In the genomic region with DNA sequence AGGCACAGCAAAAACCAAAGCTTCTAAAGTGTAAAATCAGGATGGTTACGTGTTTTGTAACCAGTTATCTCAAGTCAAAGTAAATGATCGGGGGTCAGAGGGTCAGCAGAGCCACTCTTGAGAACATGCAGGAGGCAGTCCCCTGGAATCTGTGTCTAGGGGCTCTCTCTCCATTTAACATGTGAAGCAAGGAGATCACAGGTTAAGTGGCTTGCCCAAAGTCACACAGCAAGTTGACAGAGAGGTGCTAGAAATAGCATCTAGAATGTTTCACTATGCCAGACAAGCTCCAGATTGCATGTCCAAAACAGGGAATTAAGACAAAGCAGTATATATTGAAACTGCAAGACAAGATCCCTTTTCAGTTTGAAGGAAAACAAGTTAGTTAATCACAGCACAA, we compare ENCODE assay signal across 19 cellular contexts. TPM values are rescaled to one million over a fixed set of nuclear protein-coding genes. Genes with fewer than 3 reads are reported as not detected.
DNase-seq lines count a peak whose midpoint lies in the region; ATAC-seq and TF ChIP-seq lines count a peak whose summit lies in the region.
"Had no signal": no experiment of that assay in that cellular context is flagged by ENCODE, and none has a peak within 500 bp of the region (broad histone marks: within the 10 kb centered on the region; RNA-seq: fewer than 3 reads in every experiment).

No MANE protein-coding gene starts in this region.

- no peak overlapping the region for H2AFZ ChIP-seq in MM.1S (ENCODE audit: low read length)

- H3K4me3 Mint-ChIP-seq in progenitor cell of endocrine pancreas (ENCODE audit: low read depth): no peak overlapping the region
- H3K4me3 Mint-ChIP-seq: activated CD4-positive, alpha-beta memory T cell treated with anti-CD3 and anti-CD28 coated beads for 36 hours; activated T-cell treated with anti-CD3 and anti-CD28 coated beads, Interleukin-2, amount 50 U/mL, for 72 hours had no signal

- H3K36me3 Mint-ChIP-seq in progenitor cell of endocrine pancreas (ENCODE audit: insufficient read depth): peaks cover 15% of the 10 kb centered on the region

- H3K27ac Mint-ChIP-seq in progenitor cell of endocrine pancreas: peak overlapping the region; percentile 37
- H3K27ac Mint-ChIP-seq: activated CD4-positive, alpha-beta memory T cell treated with anti-CD3 and anti-CD28 coated beads for 36 hours; activated T-cell treated with anti-CD3 and anti-CD28 coated beads, Interleukin-2, amount 50 U/mL, for 72 hours had no signal

- H3K4me3 ChIP-seq in GM12865 (ENCODE audit: low read depth, low read length): no peak overlapping the region
- H3K4me3 ChIP-seq in MM.1S (ENCODE audit: low read length): no peak overlapping the region
- H3K4me3 ChIP-seq in cardiac muscle cell: no peak overlapping the region
- H3K4me3 ChIP-seq: K562 had no signal

- H3K27me3 ChIP-seq in MM.1S (replicated peaks; ENCODE audit: insufficient read depth, low read length) (no peaks in the 10 kb centered on the region), cardiac muscle cell (no peaks in the 10 kb centered on the region)

- TF ChIP-seq CTCF in GM12865 (IDR thresholded peaks at IDR 0.05; ENCODE audit: insufficient read depth, low read depth, low read length, missing control alignments): no peak
- TF ChIP-seq CTCF in MM.1S (IDR thresholded peaks at IDR 0.05; ENCODE audit: low read length): no peak
- TF ChIP-seq CTCF in cardiac muscle cell (IDR thresholded peaks at IDR 0.05; ENCODE audit: low read depth, low read length): no peak
- no peak for TF ChIP-seq CTCF in progenitor cell of endocrine pancreas (IDR thresholded peaks at IDR 0.05; ENCODE audit: unreplicated experiment)

- peaks cover 6% of the 10 kb centered on the region; the same call in 1 of the 2 replicates for H3K4me1 ChIP-seq in MM.1S (ENCODE audit: low read length)
- peaks cover 43% of the 10 kb centered on the region for H3K4me1 ChIP-seq in cardiac muscle cell (ENCODE audit: low read depth)
- H3K4me1 ChIP-seq: Caco-2 had no signal

- DNase-seq in GM12865 (ENCODE audit: low read depth) (peak; percentile 55), MM.1S (peak; percentile 29), cardiac muscle cell (ENCODE audit: low read depth in 1 of 2, low spot score in 1 of 2) (peak in 1 of 2 donors; percentile 79), progenitor cell of endocrine pancreas (ENCODE audit: low spot score, unreplicated experiment) (no peak), left lobe of liver (ENCODE audit: low spot score) (no peak)
- no peak for DNase-seq in stimulated activated CD4-positive, alpha-beta T cell treated with anti-CD3 and anti-CD28 coated beads, Interleukin-4, amount 100 ng/mL, for 4 hours
- DNase-seq: activated CD4-positive, alpha-beta memory T cell treated with anti-CD3 and anti-CD28 coated beads for 36 hours; activated T-cell treated with anti-CD3 and anti-CD28 coated beads, Interleukin-2, amount 50 U/mL, for 72 hours; AML-193; Caco-2; caudate nucleus; EL; NCI-H2081; NCI-H446 treated with DMSO at 0.1 percent for 48 hours had no signal

- H3K9me3 ChIP-seq in MM.1S (replicated peaks; ENCODE audit: insufficient read depth, low read length) (no peaks in the 10 kb centered on the region), cardiac muscle cell (ENCODE audit: low read depth) (no peaks in the 10 kb centered on the region)
- H3K9me3 ChIP-seq: Caco-2 had no signal

- H3F3A ChIP-seq in MM.1S (ENCODE audit: insufficient read depth, low read length): peaks cover 5% of the 10 kb centered on the region; the same call in 1 of the 2 replicates

- peak overlapping the region; percentile 50; the same call in 1 of the 2 replicates for H3K4me2 ChIP-seq in MM.1S (ENCODE audit: low read depth, low read length)

- ATAC-seq in HG03520 (IDR thresholded peaks at IDR 0.05; ENCODE audit: unreplicated experiment): no peak
- ATAC-seq in left lobe of liver: no peak
- ATAC-seq in GM21528 (IDR thresholded peaks at IDR 0.05; ENCODE audit: low FRiP score, unreplicated experiment): no peak
- ATAC-seq: activated T-cell treated with anti-CD3 and anti-CD28 coated beads, Interleukin-2, amount 50 U/mL, for 72 hours; HCT116; K562; sciatic nerve had no signal

- no peaks in the 10 kb centered on the region for H3K27me3 Mint-ChIP-seq in progenitor cell of endocrine pancreas
- H3K27me3 Mint-ChIP-seq: activated CD4-positive, alpha-beta memory T cell treated with anti-CD3 and anti-CD28 coated beads for 36 hours had no signal

- H3K79me2 ChIP-seq in MM.1S (ENCODE audit: low read length): peaks cover 48% of the 10 kb centered on the region

- peak overlapping the region; percentile 35; the same call in 1 of the 2 replicates for H3K27ac ChIP-seq in MM.1S (ENCODE audit: low read length)
- peak overlapping the region; percentile 96 for H3K27ac ChIP-seq in cardiac muscle cell

- H3K36me3 ChIP-seq in MM.1S (replicated peaks; ENCODE audit: insufficient read depth, low read length): no peaks in the 10 kb centered on the region
- peaks cover 3% of the 10 kb centered on the region for H3K36me3 ChIP-seq in cardiac muscle cell

- H3K9me2 ChIP-seq in MM.1S (replicated peaks; ENCODE audit: insufficient read depth, low read length): no peaks in the 10 kb centered on the region

- H4K20me1 ChIP-seq in MM.1S (ENCODE audit: insufficient read depth, low read length): no peaks in the 10 kb centered on the region

- peaks cover 6% of the 10 kb centered on the region for H3K4me1 Mint-ChIP-seq in progenitor cell of endocrine pancreas (ENCODE audit: low read depth)

- no peak overlapping the region for H3K9ac ChIP-seq in MM.1S (ENCODE audit: low read length)

- no peaks in the 10 kb centered on the region for H3K9me3 Mint-ChIP-seq in progenitor cell of endocrine pancreas (ENCODE audit: low read depth)
- H3K9me3 Mint-ChIP-seq: activated CD4-positive, alpha-beta memory T cell treated with anti-CD3 and anti-CD28 coated beads for 36 hours; activated T-cell treated with anti-CD3 and anti-CD28 coated beads, Interleukin-2, amount 50 U/mL, for 72 hours had no signal

RNA-seq across cellular contexts. Expression of a gene that starts 33.4 kb away (rescaled TPM):
- total RNA-seq in cardiac muscle cell (15.3 and 21.7 TPM in 2 replicates), progenitor cell of endocrine pancreas (13.7 and 15.1 TPM in 2 replicates), left lobe of liver (12.7 TPM)
- polyA plus RNA-seq in cardiac muscle cell: 16.3 and 24.8 TPM in 2 replicates

RNA-seq across cellular contexts. Expression of a gene that starts 47.6 kb away (rescaled TPM):
- total RNA-seq in cardiac muscle cell (0.21 and 1.1 TPM in 2 replicates), progenitor cell of endocrine pancreas (0.24 and 0.33 TPM in 2 replicates), left lobe of liver (0.25 TPM)
- 1.5 and 2.3 TPM in 2 replicates for polyA plus RNA-seq in cardiac muscle cell

RNA-seq across cellular contexts. Expression of a gene that starts 47.8 kb away (rescaled TPM):
- 57.7 and 70.1 TPM in 2 replicates for total RNA-seq in cardiac muscle cell
- 170 and 179 TPM in 2 replicates for polyA plus RNA-seq in cardiac muscle cell
- 101 and 102 TPM in 2 replicates for total RNA-seq in progenitor cell of endocrine pancreas
- total RNA-seq in left lobe of liver: 42.3 TPM

Comparison
In these comparisons a context has a peak if more than half of its experiments do, and no peak if none do; other contexts are left out.
1. DNase-seq: peak in GM12865 (single experiment) and MM.1S (single experiment); none in progenitor cell of endocrine pancreas (single experiment), stimulated activated CD4-positive, alpha-beta T cell treated with anti-CD3 and anti-CD28 coated beads, Interleukin-4, amount 100 ng/mL, for 4 hours (0 of 2) and left lobe of liver (single experiment).